In genomic region chr17:60599620-60600489, GRCh38 we compare ENCODE assay signal across 8 cellular contexts. TPM values are rescaled to one million over a fixed set of nuclear protein-coding genes. Genes with fewer than 3 reads are reported as not detected.
DNase-seq lines count a peak whose midpoint lies in the region; ATAC-seq and TF ChIP-seq lines count a peak whose summit lies in the region.

Gene PPM1D, plus strand, starts transcription at chr17:60600193. Its CDS starts 222 bp downstream, at chr17:60600415.

- no peaks in the 10 kb centered on the region for H3K9me3 ChIP-seq in hepatocyte (ENCODE audit: low read depth)
- no peaks in the 10 kb centered on the region for H3K9me3 ChIP-seq in aorta (ENCODE audit: control insufficient read depth, low read length)

- peak within 1 kb of the TSS; percentile 97 for H3K27ac ChIP-seq in hepatocyte
- H3K27ac ChIP-seq in aorta (ENCODE audit: low read depth in 1 of 2, low read length in 2 of 2), result peak within 1 kb of the TSS; percentile 82 to 91

- H3K27me3 ChIP-seq in hepatocyte, result no peaks in the 10 kb centered on the region
- no peaks in the 10 kb centered on the region for H3K27me3 ChIP-seq in aorta (ENCODE audit: control insufficient read depth in 1 of 2, insufficient read depth in 2 of 2, low read length in 1 of 2)

- intact Hi-C loops in aorta (cut with DNase I), result loop anchor here in 1 of 2 donors (10.0 kb wide), 1 partner anchor 75 kb away; the partner anchor contains the start of gene APPBP2

- H4K20me1 ChIP-seq in hepatocyte (ENCODE audit: insufficient read depth, poor library complexity, severe bottlenecking), result peaks cover 16% of the 10 kb centered on the region

- TF ChIP-seq CTCF in hepatocyte (IDR thresholded peaks at IDR 0.05; ENCODE audit: poor library complexity), result no peak

- peak within 1 kb of the TSS; percentile 89 for H3K4me2 ChIP-seq in hepatocyte

- WGBS in hepatocyte (ENCODE audit: low lambda C conversion rate, missing lambda C conversion rate), result under 1% methylated on average over 51 of the region's 83 CpGs
- 1% methylated on average over 78 to 83 of the region's 83 CpGs for WGBS in aorta, 2 donors

- H3K79me2 ChIP-seq in hepatocyte, result peaks cover 45% of the 10 kb centered on the region

- peaks cover 6% of the 10 kb centered on the region for H3K4me1 ChIP-seq in hepatocyte (ENCODE audit: insufficient read depth)
- H3K4me1 ChIP-seq in aorta (ENCODE audit: control insufficient read depth in 1 of 2, insufficient read depth in 2 of 2, low read length in 2 of 2), result no peaks in the 10 kb centered on the region

- no peaks in the 10 kb centered on the region for H3K9me2 ChIP-seq in hepatocyte (replicated peaks; ENCODE audit: insufficient read depth)

- peak; percentile 98 for DNase-seq in NCI-H2081 treated with DMSO at 0.1 percent for 48 hours (lab: John Stamatoyannopoulos, UW)
- peak; percentile 100 for DNase-seq in T1000 (lab: John Stamatoyannopoulos, UW)
- DNase-seq in astrocyte of the hippocampus (ENCODE audit: low read depth, low spot score), result peak; percentile 100
- peak; percentile 100 for DNase-seq in hepatocyte (ENCODE audit: low spot score)
- peak; percentile 93 for DNase-seq in renal cortical epithelial cell (ENCODE audit: low read depth)
- peak; percentile 100 for DNase-seq in aorta

- peak; percentile 77 for ATAC-seq in GM18519 (IDR thresholded peaks at IDR 0.05; ENCODE audit: low FRiP score, unreplicated experiment)
- peak; percentile 89 for ATAC-seq in HG03045 (IDR thresholded peaks at IDR 0.05; ENCODE audit: unreplicated experiment)
- peak; percentile 98 for ATAC-seq in aorta (ENCODE audit: low FRiP score)

- peak within 1 kb of the TSS; percentile 82 for H2AFZ ChIP-seq in hepatocyte

- peak within 1 kb of the TSS; percentile 69 for H3K4me3 ChIP-seq in hepatocyte
- H3K4me3 ChIP-seq in aorta (ENCODE audit: low read length in 2 of 2), result peak within 1 kb of the TSS; percentile 55 to 91

- H3K36me3 ChIP-seq in hepatocyte (replicated peaks; ENCODE audit: insufficient read depth, low read depth) (no peaks in the 10 kb centered on the region), aorta (ENCODE audit: control insufficient read depth in 1 of 2, insufficient read depth in 2 of 2, low read length in 1 of 2) (no peaks in the 10 kb centered on the region)

RNA-seq across cellular contexts. Expression of gene PPM1D, which starts in this region (rescaled TPM):
- total RNA-seq in hepatocyte (12.6 and 18.3 TPM in 2 replicates), renal cortical epithelial cell (6.8 and 36.1 TPM in 2 replicates), aorta (10 to 100 TPM; 15.8 to 16.0 TPM)
- polyA plus RNA-seq in hepatocyte (12.8 and 18.6 TPM in 2 replicates), aorta (1 to 10 TPM; 2.0 to 4.4 TPM)

Comparison
In these comparisons a context has a peak if more than half of its experiments do, and no peak if none do; other contexts are left out.
1. Peak in every context shown above with its lines: DNase-seq, ATAC-seq, H3K4me3 ChIP-seq and H3K27ac ChIP-seq.